ENCODE assay signal across 17 cellular contexts in the genomic region with DNA sequence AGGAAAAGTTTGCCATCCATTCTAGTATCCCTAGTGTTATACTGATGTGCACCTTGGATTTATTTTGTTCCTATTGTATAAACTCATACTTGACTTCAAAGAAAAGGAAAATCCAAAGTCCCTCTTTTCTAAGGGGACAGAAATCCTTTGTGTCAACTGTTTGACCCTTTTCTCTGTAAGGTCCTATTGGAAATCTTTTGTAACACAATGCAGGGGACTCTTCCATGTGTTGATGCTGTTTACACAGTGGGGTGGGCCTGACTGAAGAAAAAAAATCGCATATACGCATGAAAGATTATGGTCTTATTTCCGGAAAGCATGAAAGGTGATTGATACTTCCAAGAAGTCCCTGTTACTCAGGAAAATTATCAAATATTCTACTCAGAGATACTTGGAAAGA. TPM values are rescaled to one million over a fixed set of nuclear protein-coding genes. Genes with fewer than 3 reads are reported as not detected.
DNase-seq lines count a peak whose midpoint lies in the region; ATAC-seq and TF ChIP-seq lines count a peak whose summit lies in the region.
"Had no signal": no experiment of that assay in that cellular context is flagged by ENCODE, and none has a peak within 500 bp of the region (broad histone marks: within the 10 kb centered on the region; RNA-seq: fewer than 3 reads in every experiment).

No MANE protein-coding gene starts in this region.

- CTCF ChIA-PET in WTC11 (lab: Charles Lee) = interaction anchor here (0.7 kb wide), 1 partner anchor 435 kb away, joined by 3 read pairs; no protein-coding TSS in a partner anchor

- ATAC-seq in heart left ventricle = no peak
- ATAC-seq in left cardiac atrium = no peak
- ATAC-seq in WTC11 = no peak
- ATAC-seq in GM21390 (IDR thresholded peaks at IDR 0.05; ENCODE audit: unreplicated experiment) = no peak
- ATAC-seq: left lung had no signal

- H3K27ac ChIP-seq in heart left ventricle (peak overlapping the region in 9 of 12 donors; percentile 17 to 88 (median 74)), iPS-18a (ENCODE audit: low read length) (peak overlapping the region; percentile 74), skeletal muscle tissue (ENCODE audit: low read depth, low read length) (peak overlapping the region; percentile 75), suprapubic skin (no peak overlapping the region)
- H3K27ac ChIP-seq: HL-60 had no signal

- H3K4me3 ChIP-seq in heart left ventricle (peak overlapping the region in 3 of 12 donors; percentile 66 to 69 (median 66)), iPS-18a (ENCODE audit: low read length) (peak overlapping the region; percentile 94), skeletal muscle tissue (ENCODE audit: low read length in 3 of 3) (no peak overlapping the region), suprapubic skin (no peak overlapping the region)

- H3K9me3 Mint-ChIP-seq in WTC11 = no peaks in the 10 kb centered on the region
- H3K9me3 Mint-ChIP-seq: activated B cell treated with CpG ODN at 0.5 μM for 24 hours; activated naive CD4-positive, alpha-beta T cell treated with anti-CD3 and anti-CD28 coated beads, Interleukin-2, amount 50 U/mL, for 24 hours; stimulated activated naive CD8-positive, alpha-beta T cell treated with anti-CD3 and anti-CD28 coated beads, Interleukin-15, Interleukin-2, amounts not matched to agents 100 ng/mL and 50 ng/mL, for 24 hours; T-cell had no signal

- H3K36me3 ChIP-seq in heart left ventricle (no peaks in the 10 kb centered on the region), iPS-18a (ENCODE audit: control insufficient read depth, low read depth, low read length) (no peaks in the 10 kb centered on the region), skeletal muscle tissue (ENCODE audit: control insufficient read depth in 3 of 3, insufficient read depth in 3 of 3, low read length in 3 of 3) (no peaks in the 10 kb centered on the region), suprapubic skin (no peaks in the 10 kb centered on the region)
- H3K36me3 ChIP-seq: left lung had no signal

- peaks cover 0 to 67% (median 36%) of the 10 kb centered on the region in 9 donors for H3K27me3 ChIP-seq in heart left ventricle
- H3K27me3 ChIP-seq in iPS-18a (ENCODE audit: control insufficient read depth, insufficient read depth, low read length) = no peaks in the 10 kb centered on the region
- H3K27me3 ChIP-seq in skeletal muscle tissue (ENCODE audit: control insufficient read depth in 3 of 3, insufficient read depth in 3 of 3, low read length in 3 of 3) = peaks cover 47 to 50% (median 50%) of the 10 kb centered on the region in 3 donors
- H3K27me3 ChIP-seq in suprapubic skin = peaks cover 43% of the 10 kb centered on the region

- H3K9ac ChIP-seq in iPS-18a (ENCODE audit: low read length) = peak overlapping the region; percentile 85
- H3K9ac ChIP-seq in skeletal muscle tissue (ENCODE audit: low read depth in 1 of 3, low read length in 3 of 3) = no peak overlapping the region

- H3K36me3 Mint-ChIP-seq in WTC11 = no peaks in the 10 kb centered on the region
- H3K36me3 Mint-ChIP-seq: activated naive CD4-positive, alpha-beta T cell treated with anti-CD3 and anti-CD28 coated beads, Interleukin-2, amount 50 U/mL, for 24 hours; T-cell had no signal

- WGBS in heart left ventricle, 4 donors = 67 to 79% (median 75%) methylated on average over 3 of the region's 3 CpGs
- 56% methylated on average over 3 of the region's 3 CpGs for WGBS in suprapubic skin

- H3K27me3 Mint-ChIP-seq in WTC11 (ENCODE audit: low read depth) = no peaks in the 10 kb centered on the region

- H3K4me1 Mint-ChIP-seq in WTC11 = peaks cover 58% of the 10 kb centered on the region

- no peaks in the 10 kb centered on the region for H3K9me3 ChIP-seq in heart left ventricle
- H3K9me3 ChIP-seq in iPS-18a (ENCODE audit: control insufficient read depth, low read depth, low read length) = no peaks in the 10 kb centered on the region
- no peaks in the 10 kb centered on the region for H3K9me3 ChIP-seq in skeletal muscle tissue (ENCODE audit: control insufficient read depth in 3 of 3, low read length in 3 of 3)
- H3K9me3 ChIP-seq in suprapubic skin = no peaks in the 10 kb centered on the region
- H3K9me3 ChIP-seq: left lung had no signal

- intact Hi-C loops in heart left ventricle (cut with DNase I) (loop anchor here (2.0 to 10.0 kb wide), 8 partner anchors 43 to 1118 kb away; no protein-coding TSS in a partner anchor), left cardiac atrium (cut with DNase I) (no loop called here)

- no peak for TF ChIP-seq EP300 in suprapubic skin (IDR thresholded peaks at IDR 0.05)

- no peak for TF ChIP-seq CTCF in heart left ventricle (IDR thresholded peaks at IDR 0.05)
- TF ChIP-seq CTCF in WTC11 (IDR thresholded peaks at IDR 0.05) = no peak
- TF ChIP-seq CTCF in suprapubic skin (IDR thresholded peaks at IDR 0.05) = no peak

- no peak for TF ChIP-seq POLR2A in heart left ventricle (IDR thresholded peaks at IDR 0.05)
- TF ChIP-seq POLR2A in suprapubic skin (IDR thresholded peaks at IDR 0.05) = no peak

- peak overlapping the region; percentile 90 for H3K27ac Mint-ChIP-seq in WTC11
- H3K27ac Mint-ChIP-seq: activated B cell treated with CpG ODN at 0.5 μM for 24 hours; activated naive CD4-positive, alpha-beta T cell treated with anti-CD3 and anti-CD28 coated beads, Interleukin-2, amount 50 U/mL, for 24 hours; stimulated activated naive CD8-positive, alpha-beta T cell treated with anti-CD3 and anti-CD28 coated beads, Interleukin-15, Interleukin-2, amounts not matched to agents 100 ng/mL and 50 ng/mL, for 24 hours; T-cell had no signal

- POLR2A ChIA-PET in WTC11 (lab: Charles Lee) = interaction anchor here (1.4 to 1.9 kb wide), 2 partner anchors 393 to 598 kb away, joined by 3 to 5 read pairs; a partner anchor contains a TSS

- DNase-seq in heart left ventricle (no peak), left cardiac atrium (no peak), WTC11 (ENCODE audit: low spot score) (no peak), suprapubic skin (ENCODE audit: low spot score in 2 of 2) (no peak)
- DNase-seq in stimulated activated CD4-positive, alpha-beta T cell treated with anti-CD3 and anti-CD28 coated beads, Interleukin-2, amount 100 ng/mL, for 48 hours = no peak
- DNase-seq: activated B cell treated with CpG ODN at 0.5 μM for 24 hours; central memory CD4-positive, alpha-beta T cell; NCI-H1436 treated with DMSO at 0.1 percent for 48 hours; NCI-H510A; T-cell had no signal

- H3K4me1 ChIP-seq in heart left ventricle = peaks cover 0 to 44% (median 26%) of the 10 kb centered on the region in 12 donors
- peaks cover 47% of the 10 kb centered on the region for H3K4me1 ChIP-seq in iPS-18a (ENCODE audit: control insufficient read depth, low read depth, low read length)
- H3K4me1 ChIP-seq in skeletal muscle tissue (ENCODE audit: control insufficient read depth in 3 of 3, insufficient read depth in 3 of 3, low read length in 3 of 3) = peaks cover 27 to 33% (median 28%) of the 10 kb centered on the region in 3 donors
- peaks cover 47% of the 10 kb centered on the region for H3K4me1 ChIP-seq in suprapubic skin

- H3K4me3 Mint-ChIP-seq in WTC11 = peak overlapping the region; percentile 85
- H3K4me3 Mint-ChIP-seq: activated B cell treated with CpG ODN at 0.5 μM for 24 hours; activated naive CD4-positive, alpha-beta T cell treated with anti-CD3 and anti-CD28 coated beads, Interleukin-2, amount 50 U/mL, for 24 hours; stimulated activated naive CD8-positive, alpha-beta T cell treated with anti-CD3 and anti-CD28 coated beads, Interleukin-15, Interleukin-2, amounts not matched to agents 100 ng/mL and 50 ng/mL, for 24 hours had no signal

TF ChIP-seq in WTC11, 78 proteins besides CTCF, POLR2A, EP300 and RAD21 (continues in another document):
- TF ChIP-seq, protein P1, sequence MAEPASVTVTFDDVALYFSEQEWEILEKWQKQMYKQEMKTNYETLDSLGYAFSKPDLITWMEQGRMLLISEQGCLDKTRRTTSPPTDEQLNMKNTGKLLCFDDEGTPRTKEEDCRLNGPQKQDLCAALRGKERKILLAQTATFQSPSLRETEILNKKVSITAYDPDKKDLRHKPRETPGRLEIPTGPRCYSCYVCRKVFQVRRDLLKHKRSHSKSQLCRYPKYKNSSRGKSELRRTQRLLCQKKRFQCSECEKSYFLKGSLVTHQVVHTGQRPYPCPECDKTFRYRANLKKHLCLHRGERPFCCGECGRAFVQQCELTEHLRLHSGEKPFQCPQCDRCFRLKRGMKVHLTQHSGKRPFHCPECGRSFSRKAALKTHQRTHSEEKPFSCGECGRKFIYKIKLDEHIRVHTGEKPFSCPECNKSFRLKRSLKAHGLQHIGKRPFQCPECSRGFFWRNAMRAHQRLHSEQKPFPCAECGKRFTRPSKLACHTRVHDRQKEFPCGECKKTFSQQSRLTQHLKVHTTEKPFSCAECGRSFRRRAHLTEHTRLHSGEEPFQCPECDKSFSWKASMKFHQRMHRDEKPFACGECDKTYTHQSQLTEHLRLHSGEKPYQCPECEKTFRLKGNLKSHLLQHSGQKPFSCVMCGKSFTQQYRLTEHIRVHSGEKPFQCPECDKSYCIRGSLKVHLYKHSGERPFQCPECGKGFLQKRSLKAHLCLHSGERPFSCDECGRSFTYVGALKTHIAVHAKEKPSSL (CRISPR knock-in tag; conservative IDR thresholded peaks at IDR 0.05) = no peak
- TF ChIP-seq, protein P2, sequence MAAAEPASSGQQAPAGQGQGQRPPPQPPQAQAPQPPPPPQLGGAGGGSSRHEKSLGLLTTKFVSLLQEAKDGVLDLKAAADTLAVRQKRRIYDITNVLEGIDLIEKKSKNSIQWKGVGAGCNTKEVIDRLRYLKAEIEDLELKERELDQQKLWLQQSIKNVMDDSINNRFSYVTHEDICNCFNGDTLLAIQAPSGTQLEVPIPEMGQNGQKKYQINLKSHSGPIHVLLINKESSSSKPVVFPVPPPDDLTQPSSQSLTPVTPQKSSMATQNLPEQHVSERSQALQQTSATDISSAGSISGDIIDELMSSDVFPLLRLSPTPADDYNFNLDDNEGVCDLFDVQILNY (CRISPR knock-in tag; IDR thresholded peaks at IDR 0.05) = no peak

RNA-seq across cellular contexts. Expression of a gene that starts 1.0 kb away (rescaled TPM):
- 100 to 1,000 TPM in 1 of 9 donors, 10 to 100 TPM in 8; 11.6 to 121 (median 29.5) TPM for total RNA-seq in heart left ventricle
- 10 to 100 TPM in 1 of 2 donors, 1 to 10 TPM in 1; 4.8 to 24.3 TPM for polyA plus RNA-seq in heart left ventricle
- total RNA-seq in left cardiac atrium = 100 to 1,000 TPM in 1 of 2 donors, 10 to 100 TPM in 1; 94.1 to 195 TPM
- 275 to 286 TPM (median 276 TPM) in 3 replicates for total RNA-seq in WTC11 (2021)
- total RNA-seq in skeletal muscle tissue = 254 TPM
- 10 to 100 TPM; 22.8 to 30.3 (median 24.0) TPM for total RNA-seq in suprapubic skin

Comparison
In these comparisons a context has a peak if more than half of its experiments do, and no peak if none do; other contexts are left out.
1. intact Hi-C loops: an anchor here in heart left ventricle (2.0 to 10.0 kb wide); none called in left cardiac atrium.